In genomic region chr7:66400400-66400799, GRCh38 we compare ENCODE assay signal across 8 cellular contexts.
"Had no signal": no experiment of that assay in that cellular context is flagged by ENCODE, and none has a peak within 500 bp of the region (broad histone marks: within the 10 kb centered on the region; RNA-seq: fewer than 3 reads in every experiment).

No MANE protein-coding gene starts in this region.

- ATAC-seq: GM12878 had no signal

- H3K4me3 ChIP-seq: GM12878 had no signal

- FAIRE-seq: G401.6, GM12878, GM12891, GM12892, GM18507, GM19239 had no signal

- DNase-seq: GDM1, GF-D8 had no signal
